ENCODE assay signal across 9 cellular contexts in genomic region chr4:11805837-11806236, GRCh38.
DNase-seq lines count a peak whose midpoint lies in the region; FAIRE-seq and TF ChIP-seq lines count a peak whose summit lies in the region.
"Had no signal": no experiment of that assay in that cellular context is flagged by ENCODE, and none has a peak within 500 bp of the region (broad histone marks: within the 10 kb centered on the region; RNA-seq: fewer than 3 reads in every experiment).

No MANE protein-coding gene starts in this region.

- intact Hi-C loops in CD14-positive monocyte (cut with micrococcal nuclease) (no loop called here), posterior cingulate gyrus (cut with DNase I) (loop anchor here (10.0 kb wide), 1 partner anchor 829 kb away; no protein-coding TSS in a partner anchor)

- no peaks in the 10 kb centered on the region for H3K4me1 ChIP-seq in OCI-LY3 (ENCODE audit: low read length)

- peak; percentile 72 for TF ChIP-seq CTCF in CD14-positive monocyte (IDR thresholded peaks at IDR 0.05)
- TF ChIP-seq CTCF in HFFc6 (IDR thresholded peaks at IDR 0.05), result peak; percentile 44; the same call in 1 of the 2 replicates
- TF ChIP-seq CTCF in OCI-LY3 (IDR thresholded peaks at IDR 0.05; ENCODE audit: low read depth, low read length), result peak; percentile 67
- TF ChIP-seq CTCF in fibroblast of the aortic adventitia (IDR thresholded peaks at IDR 0.05; ENCODE audit: insufficient read depth, low read length), result peak; percentile 84

- no peaks in the 10 kb centered on the region for H3K36me3 Mint-ChIP-seq in CD14-positive monocyte
- no peaks in the 10 kb centered on the region for H3K36me3 Mint-ChIP-seq in HFFc6 (ENCODE audit: low read depth)
- H3K36me3 Mint-ChIP-seq: activated naive CD4-positive, alpha-beta T cell treated with anti-CD3 and anti-CD28 coated beads, Interleukin-2, amount 50 U/mL, for 24 hours had no signal

- no peak overlapping the region for H3K9ac ChIP-seq in OCI-LY3 (ENCODE audit: low read length)

- H3K79me2 ChIP-seq in OCI-LY3 (ENCODE audit: low read length), result no peaks in the 10 kb centered on the region

- no peaks in the 10 kb centered on the region for H3K27me3 ChIP-seq in OCI-LY3 (ENCODE audit: low read depth, low read length)

- H3K9me3 Mint-ChIP-seq in CD14-positive monocyte, result no peaks in the 10 kb centered on the region
- peaks cover 13% of the 10 kb centered on the region for H3K9me3 Mint-ChIP-seq in HFFc6
- H3K9me3 Mint-ChIP-seq: activated naive CD4-positive, alpha-beta T cell treated with anti-CD3 and anti-CD28 coated beads, Interleukin-2, amount 50 U/mL, for 24 hours had no signal

- H3K27ac ChIP-seq in OCI-LY3 (ENCODE audit: low read length), result no peak overlapping the region

- no peaks in the 10 kb centered on the region for H4K20me1 ChIP-seq in OCI-LY3 (ENCODE audit: insufficient read depth, low read length)

- no peak for DNase-seq in CD14-positive monocyte (ENCODE audit: low spot score)
- DNase-seq in HFFc6, result no peak
- DNase-seq in fibroblast of the aortic adventitia (ENCODE audit: low read depth), result peak; percentile 84
- DNase-seq in renal cortical epithelial cell (ENCODE audit: low read depth), result peak; percentile 43
- DNase-seq in GM12892 (ENCODE audit: insufficient read length), result no peak
- no peak for DNase-seq in T1000 (lab: John Stamatoyannopoulos, UW)
- no peak for DNase-seq in posterior cingulate gyrus

- TF ChIP-seq POLR2A in GM12892 (IDR thresholded peaks at IDR 0.05; ENCODE audit: low read depth, low read length), result no peak

- no peaks in the 10 kb centered on the region for H3K27me3 Mint-ChIP-seq in CD14-positive monocyte (ENCODE audit: low read depth in 3 of 3)
- H3K27me3 Mint-ChIP-seq in HFFc6 (ENCODE audit: insufficient read depth), result no peaks in the 10 kb centered on the region
- H3K27me3 Mint-ChIP-seq: activated naive CD4-positive, alpha-beta T cell treated with anti-CD3 and anti-CD28 coated beads, Interleukin-2, amount 50 U/mL, for 24 hours had no signal

- no peaks in the 10 kb centered on the region for H3K9me3 ChIP-seq in OCI-LY3 (ENCODE audit: insufficient read depth, low read length)

- FAIRE-seq in GM12892 (lab: Jason Lieb, UNC), result no peak

- H3K4me1 Mint-ChIP-seq in CD14-positive monocyte (peaks cover 6% of the 10 kb centered on the region), HFFc6 (ENCODE audit: low read depth) (no peaks in the 10 kb centered on the region)
- H3K4me1 Mint-ChIP-seq: activated naive CD4-positive, alpha-beta T cell treated with anti-CD3 and anti-CD28 coated beads, Interleukin-2, amount 50 U/mL, for 24 hours had no signal

- no peak overlapping the region for H2AFZ ChIP-seq in OCI-LY3 (ENCODE audit: low read depth, low read length)

- no peaks in the 10 kb centered on the region for H3K36me3 ChIP-seq in OCI-LY3 (replicated peaks; ENCODE audit: low read depth, low read length)

- H3K4me2 ChIP-seq in OCI-LY3 (ENCODE audit: low read length), result no peak overlapping the region

- H3K27ac Mint-ChIP-seq in CD14-positive monocyte (no peak overlapping the region), HFFc6 (no peak overlapping the region)
- H3K27ac Mint-ChIP-seq: activated naive CD4-positive, alpha-beta T cell treated with anti-CD3 and anti-CD28 coated beads, Interleukin-2, amount 50 U/mL, for 24 hours had no signal

- H3K4me3 Mint-ChIP-seq in CD14-positive monocyte (no peak overlapping the region), HFFc6 (no peak overlapping the region)
- H3K4me3 Mint-ChIP-seq: activated naive CD4-positive, alpha-beta T cell treated with anti-CD3 and anti-CD28 coated beads, Interleukin-2, amount 50 U/mL, for 24 hours had no signal

- H3K4me3 ChIP-seq in OCI-LY3 (ENCODE audit: low read length), result no peak overlapping the region
- H3K4me3 ChIP-seq in fibroblast of the aortic adventitia (ENCODE audit: low read depth, low read length), result no peak overlapping the region

Comparison
In these comparisons a context has a peak if more than half of its experiments do, and no peak if none do; other contexts are left out.
1. DNase-seq: peak in fibroblast of the aortic adventitia (single experiment) and renal cortical epithelial cell (single experiment); none in CD14-positive monocyte (single experiment), HFFc6 (single experiment), GM12892 (single experiment), T1000 (single experiment) and posterior cingulate gyrus (0 of 10).
2. Peak in every context shown above with its lines, with median percentiles within 50 percentile points of each other: CTCF ChIP-seq.